Comparison of ENCODE assay signal across 1 cellular context in genomic region chr1:161459057-161459717, GRCh38. TPM values are rescaled to one million over a fixed set of nuclear protein-coding genes. Genes with fewer than 3 reads are reported as not detected.
"Had no signal": no experiment of that assay in that cellular context is flagged by ENCODE, and none has a peak within 500 bp of the region (broad histone marks: within the 10 kb centered on the region; RNA-seq: fewer than 3 reads in every experiment).

No MANE protein-coding gene starts in this region.

RNA-seq across cellular contexts. Expression of gene FCGR2A, which starts 46.1 kb away (rescaled TPM):
- total RNA-seq: HepG2 had no signal
